In the genomic region with DNA sequence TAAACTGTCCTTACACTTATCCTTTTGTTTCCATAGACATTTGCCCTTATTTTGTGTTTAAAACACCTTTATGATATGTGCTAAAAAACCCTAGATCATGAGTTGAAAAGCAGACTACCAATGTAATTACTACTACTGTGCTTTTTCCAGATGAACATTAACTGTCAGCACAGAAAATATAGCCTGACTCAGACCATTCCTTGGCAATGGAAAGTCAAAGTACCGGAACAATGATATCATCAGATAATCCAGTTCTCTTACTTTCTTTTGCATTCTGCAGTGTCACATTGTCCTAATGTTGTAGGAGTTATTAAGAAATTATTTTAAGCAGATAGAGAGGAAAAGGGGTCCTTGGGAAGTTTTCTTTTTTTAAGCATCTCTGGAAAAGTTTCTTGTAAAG, we compare ENCODE assay signal across 27 cellular contexts.
A peak's percentile ranks its signal among the peaks of the same experiment; 100 is the strongest.
DNase-seq lines count a peak whose midpoint lies in the region; ATAC-seq, FAIRE-seq and TF ChIP-seq lines count a peak whose summit lies in the region.
"Had no signal": no experiment of that assay in that cellular context is flagged by ENCODE, and none has a peak within 500 bp of the region (broad histone marks: within the 10 kb centered on the region; RNA-seq: fewer than 3 reads in every experiment).

No MANE protein-coding gene starts in this region.

- TF ChIP-seq CTCF in SK-N-SH (IDR thresholded peaks at IDR 0.05), result no peak
- no peak for TF ChIP-seq CTCF in kidney epithelial cell (IDR thresholded peaks at IDR 0.05; ENCODE audit: insufficient read depth, low read length, poor library complexity, severe bottlenecking)
- no peak for TF ChIP-seq CTCF in CD14-positive monocyte (IDR thresholded peaks at IDR 0.05)

- H3K9ac ChIP-seq in SK-N-SH, result no peak overlapping the region

- H3K27ac Mint-ChIP-seq in CD14-positive monocyte, result no peak overlapping the region
- H3K27ac Mint-ChIP-seq: activated naive CD4-positive, alpha-beta T cell treated with anti-CD3 and anti-CD28 coated beads, Interleukin-2, amount 50 U/mL, for 72 hours; B cell; brain; stimulated activated naive CD8-positive, alpha-beta T cell treated with anti-CD3 and anti-CD28 coated beads, Interleukin-15, Interleukin-2, amounts not matched to agents 100 ng/mL and 50 ng/mL, for 24 hours had no signal

- no peak overlapping the region for H3K4me3 Mint-ChIP-seq in CD14-positive monocyte
- H3K4me3 Mint-ChIP-seq: B cell; brain; stimulated activated naive CD8-positive, alpha-beta T cell treated with anti-CD3 and anti-CD28 coated beads, Interleukin-15, Interleukin-2, amounts not matched to agents 100 ng/mL and 50 ng/mL, for 24 hours had no signal

- H3K9me3 Mint-ChIP-seq in CD14-positive monocyte, result peaks cover 0 to 7% (median 3%) of the 10 kb centered on the region in 7 donors

- ATAC-seq in SK-N-SH treated with all-trans-retinoic acid at 6 μM for 48 hours (no peak), GM21717 (IDR thresholded peaks at IDR 0.05; ENCODE audit: unreplicated experiment) (no peak), HG03108 (IDR thresholded peaks at IDR 0.05; ENCODE audit: unreplicated experiment) (no peak)
- ATAC-seq: activated naive CD4-positive, alpha-beta T cell treated with anti-CD3 and anti-CD28 coated beads, Interleukin-2, amount 50 U/mL, for 72 hours had no signal

- no peaks in the 10 kb centered on the region for H3K9me2 ChIP-seq in SK-N-SH

- no peaks in the 10 kb centered on the region for H3K27me3 ChIP-seq in SK-N-SH (ENCODE audit: insufficient read depth)
- H3K27me3 ChIP-seq in kidney epithelial cell (ENCODE audit: control insufficient read depth, insufficient read depth, low read length), result no peaks in the 10 kb centered on the region
- H3K27me3 ChIP-seq: SJCRH30, tibial nerve had no signal

- H3F3A ChIP-seq in SK-N-SH (replicated peaks; ENCODE audit: insufficient read depth), result no peaks in the 10 kb centered on the region

- no peak overlapping the region for H3K4me2 ChIP-seq in SK-N-SH

- no peaks in the 10 kb centered on the region for H3K4me1 ChIP-seq in SK-N-SH (ENCODE audit: control insufficient read depth in 1 of 2, insufficient read depth in 2 of 2, low read depth in 1 of 2, low read length in 1 of 2)
- H3K4me1 ChIP-seq: SJCRH30 had no signal

- DNase-seq in SK-N-SH (no peak), kidney epithelial cell (ENCODE audit: low read depth) (peak; percentile 14), CD14-positive monocyte (ENCODE audit: low spot score) (no peak), NCI-H748 treated with DMSO at 0.1 percent for 48 hours (lab: John Stamatoyannopoulos, UW) (no peak)
- DNase-seq: 8988T; DMS79 treated with DMSO at 0.1 percent for 48 hours; foreskin melanocyte; Kasumi-1; NCI-H1048; NCI-H2029; NK-92 treated with Interleukin-12 subunit alpha and Interleukin-12 subunit beta, amount 100 ng/mL, for 24 hours; retina; SJCRH30; stimulated activated CD4-positive, alpha-beta T cell treated with anti-CD3 and anti-CD28 coated beads, Interleukin-4, amount 100 ng/mL, for 24 hours; T-helper 2 cell had no signal

- no peak for TF ChIP-seq RAD21 in SK-N-SH (IDR thresholded peaks at IDR 0.05; ENCODE audit: low read length)

- H3K9me3 ChIP-seq in SK-N-SH, result no peaks in the 10 kb centered on the region
- H3K9me3 ChIP-seq: SJCRH30 had no signal

- H3K79me2 ChIP-seq in SK-N-SH (ENCODE audit: insufficient read depth), result no peaks in the 10 kb centered on the region

- H2AFZ ChIP-seq in SK-N-SH (ENCODE audit: low read depth), result no peak overlapping the region

- H3K36me3 Mint-ChIP-seq in CD14-positive monocyte, result no peaks in the 10 kb centered on the region
- H3K36me3 Mint-ChIP-seq: brain had no signal

- peak; percentile 73 for FAIRE-seq in endometrium (lab: Jason Lieb, UNC)
- FAIRE-seq: colon, GM12892, kidney had no signal

- no peak overlapping the region for H3K27ac ChIP-seq in SK-N-SH (ENCODE audit: low read depth in 2 of 2, low read length in 1 of 2)
- H3K27ac ChIP-seq: SJCRH30, tibial nerve had no signal

- CTCF ChIA-PET in SK-N-SH (lab: Yijun Ruan, JAX), result no interaction called here

- no peak for TF ChIP-seq EP300 in SK-N-SH (IDR thresholded peaks at IDR 0.05; ENCODE audit: borderline replicate concordance in 1 of 2, low read depth in 1 of 2, low read length in 1 of 2)

- POLR2A ChIA-PET in SK-N-SH (lab: Yijun Ruan, JAX), result no interaction called here

- WGBS in SK-N-SH (ENCODE audit: low lambda C conversion rate), result 48% methylated on average over 1 of the region's 1 CpG

- H3K4me3 ChIP-seq in SK-N-SH (ENCODE audit: low read depth in 2 of 2, low read length in 1 of 2), result no peak overlapping the region
- H3K4me3 ChIP-seq in kidney epithelial cell (ENCODE audit: low read depth, low read length), result no peak overlapping the region
- H3K4me3 ChIP-seq: SJCRH30, tibial nerve had no signal

- H3K4me1 Mint-ChIP-seq in CD14-positive monocyte, result no peaks in the 10 kb centered on the region
- H3K4me1 Mint-ChIP-seq: B cell had no signal

- no peaks in the 10 kb centered on the region for H4K20me1 ChIP-seq in SK-N-SH (ENCODE audit: insufficient read depth)

- intact Hi-C loops in CD14-positive monocyte (cut with micrococcal nuclease), result no loop called here

- H3K36me3 ChIP-seq in SK-N-SH (replicated peaks in 1 of 2; ENCODE audit: control insufficient read depth in 1 of 2, insufficient read depth in 2 of 2, low read length in 1 of 2) (no peaks in the 10 kb centered on the region), kidney epithelial cell (ENCODE audit: control insufficient read depth, insufficient read depth, low read length) (no peaks in the 10 kb centered on the region)
- H3K36me3 ChIP-seq: SJCRH30, tibial nerve had no signal

- H3K27me3 Mint-ChIP-seq in CD14-positive monocyte (ENCODE audit: low read depth in 3 of 3), result no peaks in the 10 kb centered on the region
- H3K27me3 Mint-ChIP-seq: B cell; stimulated activated naive CD8-positive, alpha-beta T cell treated with anti-CD3 and anti-CD28 coated beads, Interleukin-15, Interleukin-2, amounts not matched to agents 100 ng/mL and 50 ng/mL, for 24 hours had no signal

TF ChIP-seq in SK-N-SH treated with all-trans-retinoic acid at 6 μM for 48 hours, 23 proteins besides CTCF, POLR2A, EP300 and RAD21:
- TF ChIP-seq, protein P1, sequence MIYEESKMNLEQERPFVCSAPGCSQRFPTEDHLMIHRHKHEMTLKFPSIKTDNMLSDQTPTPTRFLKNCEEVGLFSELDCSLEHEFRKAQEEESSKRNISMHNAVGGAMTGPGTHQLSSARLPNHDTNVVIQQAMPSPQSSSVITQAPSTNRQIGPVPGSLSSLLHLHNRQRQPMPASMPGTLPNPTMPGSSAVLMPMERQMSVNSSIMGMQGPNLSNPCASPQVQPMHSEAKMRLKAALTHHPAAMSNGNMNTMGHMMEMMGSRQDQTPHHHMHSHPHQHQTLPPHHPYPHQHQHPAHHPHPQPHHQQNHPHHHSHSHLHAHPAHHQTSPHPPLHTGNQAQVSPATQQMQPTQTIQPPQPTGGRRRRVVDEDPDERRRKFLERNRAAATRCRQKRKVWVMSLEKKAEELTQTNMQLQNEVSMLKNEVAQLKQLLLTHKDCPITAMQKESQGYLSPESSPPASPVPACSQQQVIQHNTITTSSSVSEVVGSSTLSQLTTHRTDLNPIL (CRISPR knock-in tag; IDR thresholded peaks at IDR 0.05; ENCODE audit: low read depth), result peak; percentile 83
- TF ChIP-seq ZC3H10 (CRISPR knock-in tag; IDR thresholded peaks at IDR 0.05), result no peak
- 0 out of 2 replicates have a peak, but pooled peaks have one; percentile 42 for TF ChIP-seq SNAI2 (CRISPR knock-in tag; IDR thresholded peaks at IDR 0.05)
- TF ChIP-seq ISL1 (CRISPR knock-in tag; IDR thresholded peaks at IDR 0.05), result peak; percentile 85

TF ChIP-seq in SK-N-SH, 30 proteins besides CTCF, POLR2A, EP300 and RAD21:
- TF ChIP-seq GATA2 (CRISPR knock-in tag; IDR thresholded peaks at IDR 0.05), result no peak
- TF ChIP-seq, protein P2, sequence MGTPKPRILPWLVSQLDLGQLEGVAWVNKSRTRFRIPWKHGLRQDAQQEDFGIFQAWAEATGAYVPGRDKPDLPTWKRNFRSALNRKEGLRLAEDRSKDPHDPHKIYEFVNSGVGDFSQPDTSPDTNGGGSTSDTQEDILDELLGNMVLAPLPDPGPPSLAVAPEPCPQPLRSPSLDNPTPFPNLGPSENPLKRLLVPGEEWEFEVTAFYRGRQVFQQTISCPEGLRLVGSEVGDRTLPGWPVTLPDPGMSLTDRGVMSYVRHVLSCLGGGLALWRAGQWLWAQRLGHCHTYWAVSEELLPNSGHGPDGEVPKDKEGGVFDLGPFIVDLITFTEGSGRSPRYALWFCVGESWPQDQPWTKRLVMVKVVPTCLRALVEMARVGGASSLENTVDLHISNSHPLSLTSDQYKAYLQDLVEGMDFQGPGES (IDR thresholded peaks at IDR 0.05; ENCODE audit: low read depth, low read length), result no peak
- TF ChIP-seq TEAD4 (IDR thresholded peaks at IDR 0.05; ENCODE audit: borderline replicate concordance, insufficient read depth), result no peak
- no peak for TF ChIP-seq FOXM1 (IDR thresholded peaks at IDR 0.05; ENCODE audit: low read depth)
